ENCODE assay signal across 12 cellular contexts in genomic region chr18:51049137-51049536, GRCh38.
"Had no signal": no experiment of that assay in that cellular context is flagged by ENCODE, and none has a peak within 500 bp of the region (broad histone marks: within the 10 kb centered on the region; RNA-seq: fewer than 3 reads in every experiment).

No MANE protein-coding gene starts in this region.

- H3K4me3 Mint-ChIP-seq: nephron progenitor cell had no signal

- DNase-seq: activated effector memory CD4-positive, alpha-beta T cell treated with Interleukin-2 at 50 U/mL for 16 hours; esophagus squamous epithelium; foreskin fibroblast; head of caudate nucleus; islet precursor cell; mammary epithelial cell; nephron progenitor cell; stimulated activated CD4-positive, alpha-beta T cell treated with anti-CD3 and anti-CD28 coated beads, Interleukin-4, amount 100 ng/mL, for 4 hours; T-helper 9 cell had no signal

- H3K27me3 ChIP-seq: esophagus squamous epithelium, tibial nerve, vagina had no signal

- H3K27ac Mint-ChIP-seq: nephron progenitor cell had no signal

- H3K27ac ChIP-seq: esophagus squamous epithelium, tibial nerve, vagina had no signal

- H3K9me3 ChIP-seq: esophagus squamous epithelium, tibial nerve, vagina had no signal

- ATAC-seq: left lobe of liver had no signal

- H3K9me3 Mint-ChIP-seq: nephron progenitor cell had no signal

- H3K4me3 ChIP-seq: esophagus squamous epithelium, tibial nerve, vagina had no signal
